In the genomic region with DNA sequence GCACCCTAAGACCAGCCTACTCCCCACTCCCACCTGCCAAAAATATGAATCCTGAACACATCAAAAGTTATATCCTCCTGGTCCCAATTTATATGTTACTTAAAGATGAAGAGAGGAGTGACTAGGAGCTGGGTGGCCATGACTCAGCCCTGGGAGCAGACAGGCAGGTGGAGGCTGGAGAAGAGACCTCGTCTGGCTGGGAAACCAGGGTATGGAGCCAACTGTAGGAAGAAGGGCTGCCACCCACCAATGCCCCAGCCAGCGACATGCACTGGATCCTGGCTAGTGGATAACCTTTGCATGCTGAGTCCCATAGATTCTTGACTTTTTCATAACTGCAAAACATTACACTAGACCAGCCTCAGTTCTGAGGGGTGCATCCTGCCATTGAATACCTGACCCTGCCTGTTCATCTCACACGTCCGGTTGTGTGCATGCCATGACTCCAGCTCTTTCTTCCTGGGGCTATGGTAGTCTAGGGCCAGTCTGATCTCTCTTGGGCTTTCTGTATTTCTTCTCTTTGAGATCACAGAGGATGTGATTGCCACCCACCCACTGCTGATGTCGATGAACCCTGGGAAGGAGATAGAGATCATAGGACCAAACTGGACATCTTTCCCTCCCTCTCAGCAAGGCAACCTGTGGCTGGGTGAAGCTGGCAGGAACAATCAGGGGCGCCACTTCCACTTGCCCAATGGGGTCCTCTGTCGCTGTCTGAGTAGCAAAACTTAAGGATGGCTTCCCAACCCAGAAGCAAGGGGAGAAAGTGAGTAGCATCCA, we compare ENCODE assay signal across 19 cellular contexts.
"Had no signal": no experiment of that assay in that cellular context is flagged by ENCODE, and none has a peak within 500 bp of the region (broad histone marks: within the 10 kb centered on the region; RNA-seq: fewer than 3 reads in every experiment).

No MANE protein-coding gene starts in this region.

- ATAC-seq: activated CD8-positive, alpha-beta T cell treated with anti-CD3 and anti-CD28 coated beads, Interleukin-2, amount 10 ng/mL, durations not matched to agents 7 days and 5 days; activated T-cell treated with anti-CD3 and anti-CD28 coated beads, Interleukin-2, amount 50 U/mL, for 4 hours; heart left ventricle; left lobe of liver; naive thymus-derived CD4-positive, alpha-beta T cell had no signal

- H3K27ac ChIP-seq: heart left ventricle, neural progenitor cell, prostate gland, uterus, WERI-Rb-1 had no signal

- H3K9me3 ChIP-seq: heart left ventricle, prostate gland, tibial nerve, uterus had no signal

- H3K27me3 ChIP-seq: heart left ventricle, neural progenitor cell, tibial nerve, uterus had no signal

- H3K4me1 ChIP-seq: heart left ventricle, neural progenitor cell, prostate gland, uterus had no signal

- H3K36me3 ChIP-seq: heart left ventricle, neural progenitor cell, prostate gland, tibial nerve, uterus, WERI-Rb-1 had no signal

- DNase-seq: activated CD4-positive, alpha-beta T cell treated with anti-CD3 and anti-CD28 coated beads for 1 hour; activated CD4-positive, alpha-beta T cell treated with anti-CD3 and anti-CD28 coated beads, Interleukin-2, amount 50 U/mL, for 1 hour; activated CD8-positive, alpha-beta T cell treated with anti-CD3 and anti-CD28 coated beads, Interleukin-2, amount 10 ng/mL, durations not matched to agents 7 days and 5 days; activated naive CD4-positive, alpha-beta T cell treated with anti-CD3 and anti-CD28 coated beads for 36 hours; activated naive CD8-positive, alpha-beta T cell treated with anti-CD3 and anti-CD28 coated beads, Interleukin-2, amount 10 ng/mL, durations not matched to agents 7 days and 5 days; activated T-cell treated with anti-CD3 and anti-CD28 coated beads, Interleukin-2, amount 50 U/mL, for 4 hours; amniotic stem cell; effector CD4-positive, alpha-beta T cell; naive thymus-derived CD4-positive, alpha-beta T cell; stimulated activated CD4-positive, alpha-beta T cell treated with anti-CD3 and anti-CD28 coated beads, Interleukin-1b, Interleukin-23, amount 100 ng/mL, for 48 hours; stimulated activated naive CD8-positive, alpha-beta T cell treated with anti-CD3 and anti-CD28 coated beads, Interleukin-15, amount 100 ng/mL, for 72 hours; WERI-Rb-1 had no signal

- H3K4me3 ChIP-seq: heart left ventricle, lung, neural progenitor cell, prostate gland, tibial nerve, uterus had no signal
